8 cellular contexts compared by ENCODE assay signal in genomic region chr3:180802837-180803236, GRCh38.
DNase-seq lines count a peak whose midpoint lies in the region; ATAC-seq and TF ChIP-seq lines count a peak whose summit lies in the region.

No MANE protein-coding gene starts in this region.

- H3K79me2 ChIP-seq in smooth muscle cell (ENCODE audit: low read depth), result no peaks in the 10 kb centered on the region

- H3K9me3 Mint-ChIP-seq in endodermal cell, result no peaks in the 10 kb centered on the region
- no peaks in the 10 kb centered on the region for H3K9me3 Mint-ChIP-seq in CD14-positive monocyte

- H4K20me1 ChIP-seq in smooth muscle cell (ENCODE audit: low read depth), result no peaks in the 10 kb centered on the region

- no peaks in the 10 kb centered on the region for H3K27me3 Mint-ChIP-seq in endodermal cell (ENCODE audit: insufficient read depth)
- peaks cover 1 to 2% (median 2%) of the 10 kb centered on the region in 3 donors for H3K27me3 Mint-ChIP-seq in CD14-positive monocyte (ENCODE audit: low read depth in 3 of 3)

- H3K4me2 ChIP-seq in smooth muscle cell, result no peak overlapping the region

- DNase-seq in heart left ventricle (no peak), left cardiac atrium (no peak), NCI-H2227 (lab: John Stamatoyannopoulos, UW; ENCODE audit: unreplicated experiment) (peak; percentile 69), endodermal cell (no peak), smooth muscle cell (lab: John Stamatoyannopoulos, UW; ENCODE audit: unreplicated experiment) (no peak), NCI-H526 treated with DMSO at 0.1 percent for 48 hours (lab: John Stamatoyannopoulos, UW) (no peak), CD14-positive monocyte (ENCODE audit: low spot score) (no peak)

- H3K36me3 Mint-ChIP-seq in endodermal cell (ENCODE audit: low read depth), result no peaks in the 10 kb centered on the region
- H3K36me3 Mint-ChIP-seq in CD14-positive monocyte, result no peaks in the 10 kb centered on the region

- H3K4me3 ChIP-seq in heart left ventricle, result no peak overlapping the region
- H3K4me3 ChIP-seq in endodermal cell (ENCODE audit: low read length), result no peak overlapping the region
- H3K4me3 ChIP-seq in smooth muscle cell, result no peak overlapping the region

- peaks cover 3% of the 10 kb centered on the region for H3K4me1 Mint-ChIP-seq in endodermal cell
- no peaks in the 10 kb centered on the region for H3K4me1 Mint-ChIP-seq in CD14-positive monocyte

- H3K9ac ChIP-seq in endodermal cell (ENCODE audit: extremely low read depth, low read length, poor library complexity, severe bottlenecking) (no peak overlapping the region), smooth muscle cell (ENCODE audit: low read depth) (no peak overlapping the region)

- intact Hi-C loops in heart left ventricle (cut with DNase I) (loop anchor here in 6 of 10 donors (2.0 to 10.0 kb wide), 6 partner anchors 272 to 474 kb away; no protein-coding TSS in a partner anchor), left cardiac atrium (cut with DNase I) (loop anchor here (5.0 to 10.0 kb wide), 2 partner anchors 374 to 472 kb away; no protein-coding TSS in a partner anchor), CD14-positive monocyte (cut with micrococcal nuclease) (no loop called here)

- H3K4me3 Mint-ChIP-seq in endodermal cell, result no peak overlapping the region
- H3K4me3 Mint-ChIP-seq in CD14-positive monocyte, result no peak overlapping the region

- H3K36me3 ChIP-seq in heart left ventricle (no peaks in the 10 kb centered on the region), endodermal cell (ENCODE audit: control insufficient read depth, insufficient read depth, low read length) (no peaks in the 10 kb centered on the region), smooth muscle cell (ENCODE audit: low read depth) (no peaks in the 10 kb centered on the region)

- H3K9me3 ChIP-seq in heart left ventricle (no peaks in the 10 kb centered on the region), endodermal cell (ENCODE audit: control insufficient read depth, low read length) (no peaks in the 10 kb centered on the region), smooth muscle cell (replicated peaks; ENCODE audit: low read depth) (no peaks in the 10 kb centered on the region)

- TF ChIP-seq CTCF in heart left ventricle (IDR thresholded peaks at IDR 0.05) (peak; percentile 27 to 66 (median 50)), endodermal cell (conservative IDR thresholded peaks at IDR 0.05) (peak; percentile 83), smooth muscle cell (IDR thresholded peaks at IDR 0.05; ENCODE audit: borderline replicate concordance, insufficient read depth, poor library complexity, severe bottlenecking) (peak; percentile 52), CD14-positive monocyte (IDR thresholded peaks at IDR 0.05) (no peak)

- ATAC-seq in heart left ventricle (no peak), left cardiac atrium (no peak), HG02798 (IDR thresholded peaks at IDR 0.05; ENCODE audit: poor library complexity, unreplicated experiment) (no peak)

- H3K27me3 ChIP-seq in heart left ventricle (no peaks in the 10 kb centered on the region), endodermal cell (ENCODE audit: control insufficient read depth, insufficient read depth, low read length, poor library complexity, severe bottlenecking) (no peaks in the 10 kb centered on the region), smooth muscle cell (ENCODE audit: low read depth) (no peaks in the 10 kb centered on the region)

- no peak overlapping the region for H3K27ac ChIP-seq in heart left ventricle
- no peak overlapping the region for H3K27ac ChIP-seq in endodermal cell (ENCODE audit: low read depth, low read length)
- no peak overlapping the region for H3K27ac ChIP-seq in smooth muscle cell (ENCODE audit: low read depth)

- no peak overlapping the region for H3K27ac Mint-ChIP-seq in endodermal cell
- H3K27ac Mint-ChIP-seq in CD14-positive monocyte, result no peak overlapping the region

- H3K4me1 ChIP-seq in heart left ventricle, result peaks cover 0 to 10% (median 0%) of the 10 kb centered on the region in 12 donors
- no peaks in the 10 kb centered on the region for H3K4me1 ChIP-seq in endodermal cell (ENCODE audit: control insufficient read depth, insufficient read depth, low read length)
- H3K4me1 ChIP-seq in smooth muscle cell (ENCODE audit: low read depth), result peaks cover 8% of the 10 kb centered on the region

- TF ChIP-seq POLR2A in heart left ventricle (IDR thresholded peaks at IDR 0.05), result no peak

- H3F3A ChIP-seq in smooth muscle cell (ENCODE audit: low read depth), result no peaks in the 10 kb centered on the region

- H2AFZ ChIP-seq in smooth muscle cell (ENCODE audit: low read depth), result no peak overlapping the region

Comparison
In these comparisons a context has a peak if more than half of its experiments do, and no peak if none do; other contexts are left out.
1. intact Hi-C loops: an anchor here in heart left ventricle (2.0 to 10.0 kb wide) and left cardiac atrium (5.0 to 10.0 kb wide); none called in CD14-positive monocyte.